In genomic region chr17:27332052-27332403, GRCh38 we compare ENCODE assay signal across 8 cellular contexts. TPM values are rescaled to one million over a fixed set of nuclear protein-coding genes. Genes with fewer than 3 reads are reported as not detected.
DNase-seq lines count a peak whose midpoint lies in the region; ATAC-seq and TF ChIP-seq lines count a peak whose summit lies in the region.

No MANE protein-coding gene starts in this region.

- H3K4me3 ChIP-seq in right atrium auricular region (peak overlapping the region in 1 of 2 donors; percentile 54), skeletal muscle tissue (ENCODE audit: low read length in 3 of 3) (peak overlapping the region in 1 of 3 donors; percentile 49)

- H3K4me1 ChIP-seq in right atrium auricular region, result peaks cover 0 to 23% of the 10 kb centered on the region in 2 donors
- H3K4me1 ChIP-seq in skeletal muscle tissue (ENCODE audit: control insufficient read depth in 3 of 3, insufficient read depth in 3 of 3, low read length in 3 of 3), result peaks cover 10 to 24% (median 20%) of the 10 kb centered on the region in 3 donors

- H3K9me3 ChIP-seq in T-helper 17 cell (ENCODE audit: control insufficient read depth, low read length, poor library complexity, severe bottlenecking) (no peaks in the 10 kb centered on the region), right atrium auricular region (no peaks in the 10 kb centered on the region), skeletal muscle tissue (ENCODE audit: control insufficient read depth in 3 of 3, low read length in 3 of 3) (no peaks in the 10 kb centered on the region)

- no peaks in the 10 kb centered on the region for H3K36me3 ChIP-seq in right atrium auricular region
- H3K36me3 ChIP-seq in skeletal muscle tissue (ENCODE audit: control insufficient read depth in 3 of 3, insufficient read depth in 3 of 3, low read length in 3 of 3), result no peaks in the 10 kb centered on the region

- peak overlapping the region; percentile 93 to 96 for H3K27ac ChIP-seq in right atrium auricular region
- H3K27ac ChIP-seq in skeletal muscle tissue (ENCODE audit: low read depth, low read length), result peak overlapping the region; percentile 97

- peaks cover 10% of the 10 kb centered on the region for H3K4me1 Mint-ChIP-seq in T-helper 17 cell

- ATAC-seq in T-helper 17 cell, result no peak
- no peak for ATAC-seq in HG03354 (IDR thresholded peaks at IDR 0.05; ENCODE audit: poor library complexity, severe bottlenecking, unreplicated experiment)
- no peak for ATAC-seq in GM18868 (IDR thresholded peaks at IDR 0.05; ENCODE audit: unreplicated experiment)

- H3K27ac Mint-ChIP-seq in T-helper 17 cell, result peak overlapping the region; percentile 91

- H3K27me3 Mint-ChIP-seq in T-helper 17 cell, result peaks cover 6% of the 10 kb centered on the region

- H3K36me3 Mint-ChIP-seq in T-helper 17 cell (ENCODE audit: low read depth), result no peaks in the 10 kb centered on the region

- peak overlapping the region in 2 of 3 donors; percentile 75 to 85 for H3K9ac ChIP-seq in skeletal muscle tissue (ENCODE audit: low read depth in 1 of 3, low read length in 3 of 3)

- POLR2A ChIA-PET in HEK293T (lab: Yijun Ruan, JAX), result no interaction called here

- no peak for TF ChIP-seq CTCF in right atrium auricular region (IDR thresholded peaks at IDR 0.05)

- CTCF ChIA-PET in HEK293T (lab: Yijun Ruan, JAX), result no interaction called here

- DNase-seq in HEK293T (ENCODE audit: extremely low spot score), result no peak
- no peak for DNase-seq in T-helper 17 cell
- DNase-seq in right atrium auricular region (ENCODE audit: low spot score), result no peak
- no peak for DNase-seq in NCI-H2227 (lab: John Stamatoyannopoulos, UW; ENCODE audit: unreplicated experiment)
- DNase-seq in activated effector memory CD4-positive, alpha-beta T cell treated with anti-CD3 and anti-CD28 coated beads, Interleukin-2, amount 50 U/mL, for 16 hours, result no peak

- no peaks in the 10 kb centered on the region for H3K27me3 ChIP-seq in right atrium auricular region
- no peaks in the 10 kb centered on the region for H3K27me3 ChIP-seq in skeletal muscle tissue (ENCODE audit: control insufficient read depth in 3 of 3, insufficient read depth in 3 of 3, low read length in 3 of 3)

- peak overlapping the region; percentile 84 for H3K4me3 Mint-ChIP-seq in T-helper 17 cell

TF ChIP-seq in HEK293T, 16 proteins besides CTCF, POLR2A, EP300 and RAD21:
- no peak for TF ChIP-seq FOXM1 (IDR thresholded peaks at IDR 0.05; ENCODE audit: borderline replicate concordance)
- no peak for TF ChIP-seq ZNF384 (IDR thresholded peaks at IDR 0.05)
- TF ChIP-seq LEF1 (IDR thresholded peaks at IDR 0.05; ENCODE audit: borderline replicate concordance), result no peak
- TF ChIP-seq BHLHE40 (IDR thresholded peaks at IDR 0.05; ENCODE audit: borderline replicate concordance), result no peak
- TF ChIP-seq L3MBTL2 (conservative IDR thresholded peaks at IDR 0.05), result peak; percentile 26; the same call in 1 of the 2 replicates
- TF ChIP-seq TARDBP (IDR thresholded peaks at IDR 0.05), result no peak
TF ChIP-seq in HEK293T: peak in this region for 1.

RNA-seq across cellular contexts. Expression of gene WSB1, which starts 38.1 kb away (rescaled TPM):
- total RNA-seq in T-helper 17 cell, result 100 to 1,000 TPM; 137 to 146 TPM
- total RNA-seq in right atrium auricular region, result 10 to 100 TPM; 38.0 to 44.7 TPM
- 107 TPM for total RNA-seq in skeletal muscle tissue
